Comparison of ENCODE assay signal across 21 cellular contexts in the genomic region with DNA sequence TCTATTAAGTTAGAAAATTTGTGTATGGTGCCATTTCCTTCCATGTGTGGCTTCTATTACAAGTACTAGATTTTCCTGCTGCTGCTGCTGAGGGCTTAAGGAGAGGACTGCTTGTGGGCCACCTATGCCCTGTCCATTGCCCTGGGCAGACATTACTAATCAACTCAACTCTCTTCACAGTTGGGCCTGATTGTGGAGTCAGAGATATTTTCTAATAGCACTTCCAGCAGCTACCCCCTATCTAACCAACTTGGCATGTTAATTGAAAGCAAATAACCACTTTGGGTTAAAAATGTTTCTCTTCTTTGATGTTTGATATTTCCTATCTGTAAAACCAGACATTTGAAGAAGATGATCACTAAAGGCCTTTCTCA.
DNase-seq lines count a peak whose midpoint lies in the region; ATAC-seq, FAIRE-seq and TF ChIP-seq lines count a peak whose summit lies in the region.
"Had no signal": no experiment of that assay in that cellular context is flagged by ENCODE, and none has a peak within 500 bp of the region (broad histone marks: within the 10 kb centered on the region; RNA-seq: fewer than 3 reads in every experiment).

No MANE protein-coding gene starts in this region.

- TF ChIP-seq EP300 in GM12878 (IDR thresholded peaks at IDR 0.05; ENCODE audit: borderline replicate concordance in 1 of 2, control insufficient read depth in 1 of 2, low read depth in 2 of 2, low read length in 2 of 2): no peak

- in situ Hi-C loops in GM12878 (cut with MboI): loop anchor here (10.0 kb wide), 2 partner anchors 295 to 1365 kb away; no protein-coding TSS in a partner anchor

- H3K4me1 ChIP-seq in CD8-positive, alpha-beta memory T cell (ENCODE audit: insufficient read depth, low read length): no peaks in the 10 kb centered on the region
- peaks cover 17% of the 10 kb centered on the region for H3K4me1 ChIP-seq in GM12878 (ENCODE audit: control insufficient read depth, insufficient read depth, low read length)

- TF ChIP-seq POLR2A in GM12878 (IDR thresholded peaks at IDR 0.05; ENCODE audit: low read depth, low read length): no peak

- no peak overlapping the region for H3K4me3 ChIP-seq in CD8-positive, alpha-beta memory T cell (ENCODE audit: low read length)
- no peak overlapping the region for H3K4me3 ChIP-seq in GM12878

- no peaks in the 10 kb centered on the region for H3K9me3 ChIP-seq in CD8-positive, alpha-beta memory T cell (ENCODE audit: low read length)
- H3K9me3 ChIP-seq in GM12878 (replicated peaks; ENCODE audit: control insufficient read depth, insufficient read depth, low read length): no peaks in the 10 kb centered on the region

- peaks cover 6 to 11% of the 10 kb centered on the region in 2 donors for H3K27me3 Mint-ChIP-seq in CD8-positive, alpha-beta memory T cell
- H3K27me3 Mint-ChIP-seq: IgD-negative memory B cell had no signal

- no peaks in the 10 kb centered on the region for H3K36me3 Mint-ChIP-seq in CD8-positive, alpha-beta memory T cell
- H3K36me3 Mint-ChIP-seq: CD14-positive monocyte had no signal

- no TSS peak for BruUV-seq in GM12878 (replicated peaks; lab: Mats Ljungman, UMichigan)

- FAIRE-seq in GM12878 (lab: Jason Lieb, UNC): no peak
- FAIRE-seq: GM12891 had no signal

- H3K27me3 ChIP-seq in CD8-positive, alpha-beta memory T cell (ENCODE audit: insufficient read depth, low read length, poor library complexity, severe bottlenecking): no peaks in the 10 kb centered on the region
- H3K27me3 ChIP-seq in GM12878 (replicated peaks in 1 of 2; ENCODE audit: control insufficient read depth in 2 of 2, insufficient read depth in 2 of 2, low read length in 1 of 2): no peaks in the 10 kb centered on the region

- H3K27ac Mint-ChIP-seq in CD8-positive, alpha-beta memory T cell: no peak overlapping the region
- H3K27ac Mint-ChIP-seq: HFFc6; IgD-negative memory B cell; T-helper 2 cell treated with Interferon-gamma antibody and Interleukin-4, amounts not matched to agents 5 μg/mL and 100 μg/mL, for 36 hours had no signal

- no peaks in the 10 kb centered on the region for H3K36me3 ChIP-seq in CD8-positive, alpha-beta memory T cell (ENCODE audit: insufficient read depth, low read length)
- H3K36me3 ChIP-seq in GM12878 (ENCODE audit: control insufficient read depth in 2 of 2, insufficient read depth in 2 of 2, low read length in 1 of 2): no peaks in the 10 kb centered on the region; a peak in 1 of 4 replicates

- RAD21 ChIA-PET in GM12878 (lab: Charles Lee; ENCODE audit: unreplicated experiment): interaction anchor here (1.6 kb wide), 1 partner anchor 301 kb away, joined by 3 read pairs; no protein-coding TSS in a partner anchor

- H4K20me1 ChIP-seq in GM12878 (ENCODE audit: control insufficient read depth, insufficient read depth): no peaks in the 10 kb centered on the region

- H3K4me1 Mint-ChIP-seq in CD8-positive, alpha-beta memory T cell: peaks cover 2 to 9% (median 5%) of the 10 kb centered on the region in 3 donors

- DNase-seq in CD8-positive, alpha-beta memory T cell: no peak
- no peak for DNase-seq in GM12878 (ENCODE audit: low read depth, low spot score)
- DNase-seq in COR-L47 (lab: John Stamatoyannopoulos, UW): no peak
- no peak for DNase-seq in hippocampal formation (lab: John Stamatoyannopoulos, UW)
- DNase-seq in GF-D8 (lab: John Stamatoyannopoulos, UW): no peak
- DNase-seq: H7; HFFc6; NCI-H1105 treated with DMSO at 0.1 percent for 48 hours; NCI-H1694; NCI-H2081 treated with DMSO at 0.1 percent for 48 hours; NCI-H446 treated with DMSO at 0.1 percent for 48 hours; NK-92 treated with Interleukin-12 subunit alpha and Interleukin-12 subunit beta, amount 100 ng/mL, for 24 hours; Right ventricle myocardium superior had no signal

- SMC1A ChIA-PET in GM12878 (lab: Charles Lee; ENCODE audit: uncharacterized antibody, unreplicated experiment): interaction anchor here (0.6 to 1.1 kb wide), 4 partner anchors 17 to 1374 kb away, joined by 3 to 4 read pairs (median 3); no protein-coding TSS in a partner anchor

- H3K9me3 Mint-ChIP-seq in CD8-positive, alpha-beta memory T cell: no peaks in the 10 kb centered on the region
- H3K9me3 Mint-ChIP-seq: IgD-negative memory B cell; T-helper 2 cell treated with Interferon-gamma antibody and Interleukin-4, amounts not matched to agents 5 μg/mL and 100 μg/mL, for 36 hours had no signal

- peak; percentile 1 for ATAC-seq in GM19452 (IDR thresholded peaks at IDR 0.05; ENCODE audit: unreplicated experiment)
- peak; percentile 1 for ATAC-seq in HG02884 (IDR thresholded peaks at IDR 0.05; ENCODE audit: unreplicated experiment)
- no peak for ATAC-seq in GM12878
- no peak for ATAC-seq in HG03025 (IDR thresholded peaks at IDR 0.05; ENCODE audit: low FRiP score, unreplicated experiment)

- no peak overlapping the region for H3K4me3 Mint-ChIP-seq in CD8-positive, alpha-beta memory T cell
- H3K4me3 Mint-ChIP-seq: HFFc6; T-helper 2 cell treated with Interferon-gamma antibody and Interleukin-4, amounts not matched to agents 5 μg/mL and 100 μg/mL, for 36 hours had no signal

- intact Hi-C loops in GM12878 (cut with micrococcal nuclease; ENCODE audit: unreplicated experiment): loop anchor here (1.0 to 10.0 kb wide), 6 partner anchors 70 to 1368 kb away; no protein-coding TSS in a partner anchor

- H2AFZ ChIP-seq in GM12878 (ENCODE audit: control insufficient read depth, low read depth, low read length): no peak overlapping the region

- no peak overlapping the region for H3K9ac ChIP-seq in GM12878 (ENCODE audit: control insufficient read depth, insufficient read depth, low read length)

- H3K27ac ChIP-seq in CD8-positive, alpha-beta memory T cell (ENCODE audit: low read depth, low read length): peak overlapping the region; percentile 75
- H3K27ac ChIP-seq in GM12878 (ENCODE audit: control insufficient read depth, insufficient read depth): peak overlapping the region; percentile 40
- H3K27ac ChIP-seq: 22Rv1 had no signal

- POLR2A ChIA-PET in CD8-positive, alpha-beta memory T cell (lab: Charles Lee): no interaction called here
- POLR2A ChIA-PET in GM12878 (lab: Charles Lee): no interaction called here

- no peak for TF ChIP-seq RAD21 in GM12878 (IDR thresholded peaks at IDR 0.05; ENCODE audit: insufficient read depth, low read depth, low read length)

- CTCF ChIA-PET in CD8-positive, alpha-beta memory T cell (lab: Charles Lee): interaction anchor here (0.6 kb wide), 1 partner anchor 292 kb away, joined by 3 read pairs; no protein-coding TSS in a partner anchor
- CTCF ChIA-PET in GM12878 (lab: Yijun Ruan, JAX): interaction anchor here (0.7 to 7.1 kb wide), 5 partner anchors 13 to 454 kb away, joined by 3 to 37 read pairs (median 4); no protein-coding TSS in a partner anchor

- no peak for TF ChIP-seq CTCF in GM12878 (IDR thresholded peaks at IDR 0.05 in 2 of 3, conservative IDR thresholded peaks at IDR 0.05 in 1 of 3; ENCODE audit: control insufficient read depth in 2 of 3, extremely low read depth in 1 of 3, insufficient read depth in 1 of 3, low read depth in 3 of 3, low read length in 3 of 3)

- peak overlapping the region; percentile 51 for H3K4me2 ChIP-seq in GM12878 (ENCODE audit: control insufficient read depth, insufficient read depth)

- H3K79me2 ChIP-seq in GM12878 (ENCODE audit: control insufficient read depth, insufficient read depth, low read length): no peaks in the 10 kb centered on the region

TF ChIP-seq in GM12878, 131 proteins besides CTCF, POLR2A, EP300 and RAD21:
- no peak for TF ChIP-seq KDM1A (IDR thresholded peaks at IDR 0.05; ENCODE audit: borderline replicate concordance)
- no peak for TF ChIP-seq POU2F2 (IDR thresholded peaks at IDR 0.05; ENCODE audit: borderline replicate concordance, low read depth, low read length)
- no peak for TF ChIP-seq IRF4 (IDR thresholded peaks at IDR 0.05; ENCODE audit: low read depth, low read length)

Comparison
In these comparisons a context has a peak if more than half of its experiments do, and no peak if none do; other contexts are left out.
1. ATAC-seq: peak in GM19452 (single experiment) and HG02884 (single experiment); none in GM12878 (single experiment) and HG03025 (single experiment).